Comparison of ENCODE assay signal across 8 cellular contexts in the genomic region with DNA sequence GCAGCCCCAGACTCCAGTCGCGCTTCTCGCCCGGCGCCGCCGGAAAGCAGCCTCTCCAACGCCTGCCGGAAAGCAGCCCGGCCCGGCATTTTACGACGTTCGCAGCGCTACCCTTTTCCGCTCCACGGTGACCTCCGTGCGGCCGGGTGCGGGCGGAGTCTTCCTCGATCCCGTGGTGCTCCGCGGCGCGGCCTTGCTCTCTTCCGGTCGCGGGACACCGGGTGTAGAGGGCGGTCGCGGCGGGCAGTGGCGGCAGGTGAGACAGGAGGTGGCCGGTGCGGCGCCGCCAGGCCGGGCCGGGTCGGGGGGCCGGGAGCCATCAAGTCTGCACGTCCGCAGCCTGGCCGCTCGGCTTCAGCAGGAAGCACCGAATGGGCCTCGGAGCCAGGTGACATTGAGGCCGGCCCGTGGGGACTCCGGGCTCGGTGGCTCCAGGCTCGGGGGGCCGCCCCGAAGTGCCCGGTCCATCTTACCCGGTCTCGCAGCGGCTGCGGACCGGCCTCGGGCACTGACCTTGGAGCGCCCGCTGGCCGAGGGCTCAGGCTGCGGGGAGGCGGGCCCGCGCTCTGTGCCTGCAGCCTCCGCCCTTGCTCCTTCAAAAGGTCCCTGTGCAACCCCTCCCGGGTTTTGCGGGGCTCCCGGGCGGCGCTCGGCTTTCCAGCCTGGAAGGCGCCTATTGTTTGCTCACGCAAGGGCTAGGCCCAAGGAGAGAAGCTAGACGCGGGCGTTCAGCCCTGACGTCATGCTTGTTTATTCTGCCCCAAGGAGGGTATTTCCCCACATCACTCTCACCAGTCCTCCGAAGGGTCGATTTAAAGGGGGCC. TPM values are rescaled to one million over a fixed set of nuclear protein-coding genes. Genes with fewer than 3 reads are reported as not detected.
DNase-seq lines count a peak whose midpoint lies in the region; ATAC-seq and TF ChIP-seq lines count a peak whose summit lies in the region.

A gene (plus strand): TSS at position 199 of the 824 bp plus-strand sequence. CDS start 1,511 bp downstream, outside the sequence.
A gene (minus strand): TSS at position 48 of the 824 bp plus-strand sequence. CDS start 249 bp downstream, outside the sequence.

- no peaks in the 10 kb centered on the region for H3K27me3 Mint-ChIP-seq in activated T-cell treated with anti-CD3 and anti-CD28 coated beads, Interleukin-2, amount 50 U/mL, for 24 hours

- peak within 1 kb of the TSS; percentile 90 for H3K9ac ChIP-seq in mucosa of stomach (ENCODE audit: low read length)

- H3K27me3 ChIP-seq in esophagus (ENCODE audit: control insufficient read depth in 1 of 2, insufficient read depth in 2 of 2, low read length in 2 of 2), result no peaks in the 10 kb centered on the region
- H3K27me3 ChIP-seq in mucosa of stomach (ENCODE audit: control insufficient read depth, insufficient read depth, low read length), result no peaks in the 10 kb centered on the region

- H3K4me3 ChIP-seq in esophagus (ENCODE audit: low read depth in 1 of 2, low read length in 2 of 2) (peak within 1 kb of the TSS; percentile 80 to 96), mucosa of stomach (ENCODE audit: low read length) (peak within 1 kb of the TSS; percentile 79)

- no peaks in the 10 kb centered on the region for H3K9me3 Mint-ChIP-seq in activated T-cell treated with anti-CD3 and anti-CD28 coated beads, Interleukin-2, amount 50 U/mL, for 24 hours

- H3K4me1 Mint-ChIP-seq in activated T-cell treated with anti-CD3 and anti-CD28 coated beads, Interleukin-2, amount 50 U/mL, for 24 hours (ENCODE audit: low read depth), result peaks cover 69% of the 10 kb centered on the region

- DNase-seq in DMS53 treated with DMSO at 0.1 percent for 48 hours (lab: John Stamatoyannopoulos, UW; ENCODE audit: unreplicated experiment) (peak; percentile 80), KBM-7 (peak; percentile 91)
- DNase-seq in activated T-cell treated with anti-CD3 and anti-CD28 coated beads, Interleukin-2, amount 50 U/mL, for 24 hours, result peak; percentile 95
- DNase-seq in stimulated activated CD8-positive, alpha-beta memory T cell treated with anti-CD3 and anti-CD28 coated beads, Interleukin-4, amount 100 ng/mL, for 48 hours, result peak; percentile 96

- peak within 1 kb of the TSS; percentile 90 to 91 for H3K27ac ChIP-seq in esophagus (ENCODE audit: low read depth in 2 of 2, low read length in 1 of 2)

- H3K4me3 Mint-ChIP-seq in activated T-cell treated with anti-CD3 and anti-CD28 coated beads, Interleukin-2, amount 50 U/mL, for 24 hours, result peak within 1 kb of the TSS; percentile 89

- peaks cover 0 to 3% of the 10 kb centered on the region in 2 donors for H3K4me1 ChIP-seq in esophagus (ENCODE audit: control insufficient read depth in 2 of 2, insufficient read depth in 2 of 2, low read length in 1 of 2)
- peaks cover 4% of the 10 kb centered on the region for H3K4me1 ChIP-seq in mucosa of stomach (ENCODE audit: control insufficient read depth, insufficient read depth, low read length)

- peak; percentile 78 for ATAC-seq in GM21723 (IDR thresholded peaks at IDR 0.05; ENCODE audit: unreplicated experiment)

- H3K9me3 ChIP-seq in esophagus (ENCODE audit: control insufficient read depth in 2 of 2, insufficient read depth in 1 of 2, low read depth in 1 of 2, low read length in 1 of 2), result no peaks in the 10 kb centered on the region
- no peaks in the 10 kb centered on the region for H3K9me3 ChIP-seq in mucosa of stomach (ENCODE audit: control insufficient read depth, low read length)

- H3K36me3 ChIP-seq in esophagus (ENCODE audit: control insufficient read depth in 2 of 2, insufficient read depth in 2 of 2, low read length in 1 of 2), result peaks cover 4 to 28% of the 10 kb centered on the region in 2 donors
- peaks cover 6% of the 10 kb centered on the region for H3K36me3 ChIP-seq in mucosa of stomach (ENCODE audit: control insufficient read depth, insufficient read depth, low read length)

- H3K36me3 Mint-ChIP-seq in activated T-cell treated with anti-CD3 and anti-CD28 coated beads, Interleukin-2, amount 50 U/mL, for 24 hours (ENCODE audit: low read depth), result peaks cover 89% of the 10 kb centered on the region

- H3K27ac Mint-ChIP-seq in activated T-cell treated with anti-CD3 and anti-CD28 coated beads, Interleukin-2, amount 50 U/mL, for 24 hours, result peak within 1 kb of the TSS; percentile 92

- in situ Hi-C loops in KBM-7 (cut with MboI; ENCODE audit: low pct_unique_long_range_greater_than_20kb, low sequenced_read_pairs), result loop anchor here (25.0 kb wide), 1 partner anchor 713 kb away; a partner anchor contains a TSS

- WGBS in esophagus, 2 donors, result 0 to 1% methylated on average over 80 to 87 of the region's 87 CpGs

TF ChIP-seq in PFSK-1, 5 proteins besides CTCF, POLR2A, EP300 and RAD21:
- TF ChIP-seq TAF1 (IDR thresholded peaks at IDR 0.05; ENCODE audit: borderline replicate concordance, insufficient read depth, low read length), result peak; percentile 92
- peak; percentile 78 for TF ChIP-seq POLR2AphosphoS5 (IDR thresholded peaks at IDR 0.05; ENCODE audit: low read depth, low read length)
- peak; percentile 74 for TF ChIP-seq FOXP2 (optimal IDR thresholded peaks at IDR 0.05; ENCODE audit: borderline replicate concordance, extremely low read depth, extremely low read length, insufficient read depth)
- TF ChIP-seq, protein P1, sequence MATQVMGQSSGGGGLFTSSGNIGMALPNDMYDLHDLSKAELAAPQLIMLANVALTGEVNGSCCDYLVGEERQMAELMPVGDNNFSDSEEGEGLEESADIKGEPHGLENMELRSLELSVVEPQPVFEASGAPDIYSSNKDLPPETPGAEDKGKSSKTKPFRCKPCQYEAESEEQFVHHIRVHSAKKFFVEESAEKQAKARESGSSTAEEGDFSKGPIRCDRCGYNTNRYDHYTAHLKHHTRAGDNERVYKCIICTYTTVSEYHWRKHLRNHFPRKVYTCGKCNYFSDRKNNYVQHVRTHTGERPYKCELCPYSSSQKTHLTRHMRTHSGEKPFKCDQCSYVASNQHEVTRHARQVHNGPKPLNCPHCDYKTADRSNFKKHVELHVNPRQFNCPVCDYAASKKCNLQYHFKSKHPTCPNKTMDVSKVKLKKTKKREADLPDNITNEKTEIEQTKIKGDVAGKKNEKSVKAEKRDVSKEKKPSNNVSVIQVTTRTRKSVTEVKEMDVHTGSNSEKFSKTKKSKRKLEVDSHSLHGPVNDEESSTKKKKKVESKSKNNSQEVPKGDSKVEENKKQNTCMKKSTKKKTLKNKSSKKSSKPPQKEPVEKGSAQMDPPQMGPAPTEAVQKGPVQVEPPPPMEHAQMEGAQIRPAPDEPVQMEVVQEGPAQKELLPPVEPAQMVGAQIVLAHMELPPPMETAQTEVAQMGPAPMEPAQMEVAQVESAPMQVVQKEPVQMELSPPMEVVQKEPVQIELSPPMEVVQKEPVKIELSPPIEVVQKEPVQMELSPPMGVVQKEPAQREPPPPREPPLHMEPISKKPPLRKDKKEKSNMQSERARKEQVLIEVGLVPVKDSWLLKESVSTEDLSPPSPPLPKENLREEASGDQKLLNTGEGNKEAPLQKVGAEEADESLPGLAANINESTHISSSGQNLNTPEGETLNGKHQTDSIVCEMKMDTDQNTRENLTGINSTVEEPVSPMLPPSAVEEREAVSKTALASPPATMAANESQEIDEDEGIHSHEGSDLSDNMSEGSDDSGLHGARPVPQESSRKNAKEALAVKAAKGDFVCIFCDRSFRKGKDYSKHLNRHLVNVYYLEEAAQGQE (IDR thresholded peaks at IDR 0.05; ENCODE audit: insufficient read depth in 1 of 2, low read depth in 2 of 2, low read length in 2 of 2), result peak in 1 of 2 experiments; percentile 31; a peak in 1 of 4 replicates
- TF ChIP-seq SIN3A (IDR thresholded peaks at IDR 0.05; ENCODE audit: borderline replicate concordance, insufficient read depth, low read length), result 0 out of 2 replicates have a peak, but pooled peaks have one; percentile 3

RNA-seq across cellular contexts. Expression of the first gene that starts in this region (rescaled TPM):
- 713 TPM for polyA plus RNA-seq in PFSK-1 (2012; ENCODE audit: insufficient read length, low read depth)
- polyA plus RNA-seq in esophagus, result 1,000 to 10,000 TPM in 1 of 2 donors, 100 to 1,000 TPM in 1; 884 to 1,078 TPM

RNA-seq across cellular contexts. Expression of the second gene that starts in this region (rescaled TPM):
- 68.5 TPM for polyA plus RNA-seq in PFSK-1 (2012; ENCODE audit: insufficient read length, low read depth)
- 10 to 100 TPM in 1 of 2 donors, 1 to 10 TPM in 1; 6.2 to 15.1 TPM for polyA plus RNA-seq in esophagus

Comparison
In these comparisons a context has a peak if more than half of its experiments do, and no peak if none do; other contexts are left out.
1. Peak in every context shown above with its lines: DNase-seq, ATAC-seq, H3K4me3 ChIP-seq and H3K27ac ChIP-seq.